ENCODE assay signal across 17 cellular contexts in the genomic region with DNA sequence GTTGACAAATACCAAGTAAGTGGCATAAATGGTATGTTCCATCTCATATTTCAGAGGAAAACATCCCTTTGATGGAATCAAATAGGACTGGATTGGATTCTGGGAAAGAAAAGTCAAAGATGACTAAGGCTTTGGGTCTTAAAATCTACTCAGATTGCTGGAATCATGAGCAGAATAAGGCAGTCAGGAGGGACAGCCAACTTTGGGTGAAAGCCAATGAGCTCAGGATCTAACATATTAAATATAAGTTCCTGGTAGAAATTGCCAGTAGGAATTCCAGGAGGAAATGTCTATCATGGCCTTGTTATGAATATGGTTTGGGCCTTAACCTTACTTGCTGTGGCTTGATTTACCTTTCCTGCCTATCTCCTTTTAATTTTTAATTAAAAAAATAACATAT. TPM values are rescaled to one million over a fixed set of nuclear protein-coding genes. Genes with fewer than 3 reads are reported as not detected.
DNase-seq lines count a peak whose midpoint lies in the region; ATAC-seq and TF ChIP-seq lines count a peak whose summit lies in the region.
"Had no signal": no experiment of that assay in that cellular context is flagged by ENCODE, and none has a peak within 500 bp of the region (broad histone marks: within the 10 kb centered on the region; RNA-seq: fewer than 3 reads in every experiment).

No MANE protein-coding gene starts in this region.

- CTCF ChIA-PET in MCF 10A (lab: Yijun Ruan, JAX) = no interaction called here

- H3K9me3 Mint-ChIP-seq in natural killer cell (no peaks in the 10 kb centered on the region), MCF 10A (ENCODE audit: unreplicated experiment) (peaks cover under 1% of the 10 kb centered on the region)

- ATAC-seq in natural killer cell = no peak

- POLR2A ChIA-PET in MCF 10A (lab: Yijun Ruan, JAX) = no interaction called here

- no peaks in the 10 kb centered on the region for H3K36me3 Mint-ChIP-seq in natural killer cell
- peaks cover 6% of the 10 kb centered on the region for H3K36me3 Mint-ChIP-seq in MCF 10A (ENCODE audit: insufficient read depth, unreplicated experiment)

- H3K27me3 Mint-ChIP-seq in natural killer cell (ENCODE audit: low read depth in 2 of 2) = no peaks in the 10 kb centered on the region
- H3K27me3 Mint-ChIP-seq in MCF 10A (ENCODE audit: insufficient read depth, unreplicated experiment) = no peaks in the 10 kb centered on the region

- no peak overlapping the region for H3K4me3 Mint-ChIP-seq in natural killer cell
- H3K4me3 Mint-ChIP-seq in MCF 10A (ENCODE audit: unreplicated experiment) = no peak overlapping the region

- H3K4me3 ChIP-seq in fibroblast of mammary gland (ENCODE audit: control insufficient read depth, low read depth, low read length) (no peak overlapping the region), skeletal muscle cell (ENCODE audit: low read depth, low read length) (no peak overlapping the region)
- H3K4me3 ChIP-seq: Peyer's patch, SJCRH30 had no signal

- H3K27ac Mint-ChIP-seq in natural killer cell (no peak overlapping the region), MCF 10A (ENCODE audit: low read depth, unreplicated experiment) (no peak overlapping the region)

- TF ChIP-seq CTCF in fibroblast of mammary gland (conservative IDR thresholded peaks at IDR 0.05; ENCODE audit: control insufficient read depth, insufficient read depth, low read depth, low read length) (no peak), natural killer cell (IDR thresholded peaks at IDR 0.05) (no peak), MCF 10A (IDR thresholded peaks at IDR 0.05; ENCODE audit: unreplicated experiment) (no peak)

- DNase-seq in EH (ENCODE audit: low read depth) (peak; percentile 42), HT1080 (ENCODE audit: low read depth) (peak; percentile 20), fibroblast of mammary gland (ENCODE audit: low read depth) (peak; percentile 13), skeletal muscle cell (ENCODE audit: low read depth) (peak; percentile 25), iPS-NIHi11 (ENCODE audit: low spot score) (no peak), natural killer cell (no peak), MCF 10A (ENCODE audit: unreplicated experiment) (no peak)
- DNase-seq: DMS53; EL; MM.1S; NCI-H1092; NCI-H1436; NCI-H1930; NK-92 treated with Interleukin-12 subunit alpha and Interleukin-12 subunit beta, amount 100 ng/mL, for 24 hours; Peyer's patch; SJCRH30; T-helper 1 cell had no signal

- BruUV-seq in MCF 10A (replicated peaks; lab: Mats Ljungman, UMichigan) = no TSS peak

- H3K4me1 Mint-ChIP-seq in natural killer cell (no peaks in the 10 kb centered on the region), MCF 10A (ENCODE audit: insufficient read depth, unreplicated experiment) (no peaks in the 10 kb centered on the region)

- intact Hi-C loops in natural killer cell (cut with micrococcal nuclease) = no loop called here
- intact Hi-C loops in MCF 10A (cut with micrococcal nuclease) = no loop called here

RNA-seq across cellular contexts. Expression of a gene that starts 55.3 kb away (rescaled TPM):
- 0.57 and 2.2 TPM in 2 replicates for total RNA-seq in HT1080 (2014; rRNA removed; shearing (Covaris generic))
- 1.9 and 2.2 TPM in 2 replicates for polyA plus RNA-seq in HT1080 (2015; cell fraction: cytosol; rRNA removed)
- polyA plus RNA-seq in HT1080 (2015; cell fraction: nucleus; rRNA removed) = 5.1 and 7.3 TPM in 2 replicates
- total RNA-seq in natural killer cell (not detected), MCF 10A (2022) (not detected in 2 replicates)

Comparison
In these comparisons a context has a peak if more than half of its experiments do, and no peak if none do; other contexts are left out.
1. DNase-seq: peak in EH (single experiment), HT1080 (single experiment), fibroblast of mammary gland (single experiment) and skeletal muscle cell (single experiment); none in iPS-NIHi11 (single experiment), natural killer cell (single experiment) and MCF 10A (single experiment).